Comparison of ENCODE assay signal across 29 cellular contexts in genomic region chr9:107149756-107150155, GRCh38.
"Had no signal": no experiment of that assay in that cellular context is flagged by ENCODE, and none has a peak within 500 bp of the region (broad histone marks: within the 10 kb centered on the region; RNA-seq: fewer than 3 reads in every experiment).

No MANE protein-coding gene starts in this region.

- H3K4me2 ChIP-seq: smooth muscle cell had no signal

- H3K9me3 ChIP-seq: ovary, psoas muscle, right lobe of liver, sigmoid colon, testis, tibial artery, transverse colon, upper lobe of right lung, uterus had no signal

- H3K27ac ChIP-seq: ovary, parathyroid adenoma, psoas muscle, right lobe of liver, sigmoid colon, skin epidermis, spleen, suprapubic skin, testis, tibial artery, transverse colon, upper lobe of right lung, uterus had no signal

- H3K27me3 ChIP-seq: ovary, right lobe of liver, sigmoid colon, spleen, suprapubic skin, testis, tibial artery, transverse colon, upper lobe of right lung, uterus had no signal

- H2AFZ ChIP-seq: parathyroid adenoma had no signal

- H3K4me3 ChIP-seq: ovary, psoas muscle, right lobe of liver, sigmoid colon, skin epidermis, smooth muscle cell, spleen, suprapubic skin, testis, tibial artery, transverse colon, upper lobe of right lung, uterus had no signal

- H3K9ac ChIP-seq: parathyroid adenoma had no signal

- ATAC-seq: naive thymus-derived CD4-positive, alpha-beta T cell; natural killer cell; psoas muscle; right cardiac atrium; right lobe of liver; stimulated activated memory B cell treated with anti-CD40 and anti-IgM and Interleukin-4, amounts not matched to agents 10 μg/mL and 1 μg/mL and 100 μg/mL, for 72 hours; stimulated activated naive CD8-positive, alpha-beta T cell treated with anti-CD3 and anti-CD28 coated beads, Interleukin-15, amount 100 ng/mL, for 72 hours; stimulated activated naive CD8-positive, alpha-beta T cell treated with anti-CD3 and anti-CD28 coated beads, Interleukin-15, Interleukin-2, amounts not matched to agents 100 U/mL and 50 U/mL, for 24 hours; upper lobe of right lung had no signal

- H3K4me1 ChIP-seq: parathyroid adenoma, psoas muscle, right lobe of liver, sigmoid colon, spleen, suprapubic skin, testis, transverse colon, upper lobe of right lung, uterus had no signal

- H3K79me2 ChIP-seq: parathyroid adenoma had no signal

- H3K36me3 ChIP-seq: ovary, right lobe of liver, sigmoid colon, spleen, suprapubic skin, tibial artery, transverse colon, upper lobe of right lung, uterus had no signal

- DNase-seq: naive thymus-derived CD4-positive, alpha-beta T cell; natural killer cell; occipital lobe; ovary; posterior cingulate gyrus; psoas muscle; right cardiac atrium; right lobe of liver; sigmoid colon; spleen; stimulated activated CD4-positive, alpha-beta T cell treated with anti-CD3 and anti-CD28 coated beads, Interleukin-12 subunit alpha, Interleukin-12 subunit beta, amount 100 ng/mL, for 4 hours; stimulated activated CD4-positive, alpha-beta T cell treated with anti-CD3 and anti-CD28 coated beads, Interleukin-1b, Interleukin-23, amount 100 ng/mL, for 48 hours; stimulated activated CD4-positive, alpha-beta T cell treated with anti-CD3 and anti-CD28 coated beads, Interleukin-4, amount 100 ng/mL, for 1 hour; stimulated activated CD4-positive, alpha-beta T cell treated with anti-CD3 and anti-CD28 coated beads, Interleukin-4, amount 100 ng/mL, for 4 hours; stimulated activated CD8-positive, alpha-beta memory T cell treated with anti-CD3 and anti-CD28 coated beads, Interleukin-4, amount 100 ng/mL, for 48 hours; stimulated activated naive CD4-positive, alpha-beta T cell; stimulated activated naive CD8-positive, alpha-beta T cell treated with anti-CD3 and anti-CD28 coated beads, Interleukin-15, amount 100 ng/mL, for 72 hours; stimulated activated naive CD8-positive, alpha-beta T cell treated with anti-CD3 and anti-CD28 coated beads, Interleukin-15, Interleukin-2, amounts not matched to agents 100 U/mL and 50 U/mL, for 24 hours; substantia nigra; testis; tibial artery; transverse colon; upper lobe of right lung; uterus had no signal
